8 cellular contexts compared by ENCODE assay signal in genomic region chr21:42991992-42992740, GRCh38. TPM values are rescaled to one million over a fixed set of nuclear protein-coding genes. Genes with fewer than 3 reads are reported as not detected.
DNase-seq lines count a peak whose midpoint lies in the region; ATAC-seq and TF ChIP-seq lines count a peak whose summit lies in the region.

No MANE protein-coding gene starts in this region.

- peaks cover 0 to 4% of the 10 kb centered on the region in 2 donors for H3K36me3 Mint-ChIP-seq in naive B cell
- peaks cover 1% of the 10 kb centered on the region for H3K36me3 Mint-ChIP-seq in activated T-helper 2 cell treated with anti-CD3 and anti-CD28 coated beads, Interferon-gamma antibody, Interleukin-2, Interleukin-4, amounts not matched to agents 10 μg/mL and 5 μg/mL and 100 μg/mL, durations not matched to agents 14 hours and 24 hours and 36 hours (ENCODE audit: low read depth)

- CTCF ChIA-PET in OCI-LY7 (lab: Charles Lee; ENCODE audit: unreplicated experiment), result no interaction called here

- H3K9me3 Mint-ChIP-seq in naive B cell, result no peaks in the 10 kb centered on the region
- H3K9me3 Mint-ChIP-seq in activated T-helper 2 cell treated with anti-CD3 and anti-CD28 coated beads, Interferon-gamma antibody, Interleukin-2, Interleukin-4, amounts not matched to agents 10 μg/mL and 5 μg/mL and 100 μg/mL, durations not matched to agents 14 hours and 24 hours and 36 hours, result peaks cover under 1% of the 10 kb centered on the region

- TF ChIP-seq POLR2A in esophagus muscularis mucosa (IDR thresholded peaks at IDR 0.05; ENCODE audit: low read depth), result no peak

- no peak overlapping the region for H3K4me2 ChIP-seq in OCI-LY7 (ENCODE audit: low read length)

- H3K27ac Mint-ChIP-seq in naive B cell, result peak overlapping the region in 3 of 6 donors; percentile 72 to 77 (median 75)
- no peak overlapping the region for H3K27ac Mint-ChIP-seq in activated T-helper 2 cell treated with anti-CD3 and anti-CD28 coated beads, Interferon-gamma antibody, Interleukin-2, Interleukin-4, amounts not matched to agents 10 μg/mL and 5 μg/mL and 100 μg/mL, durations not matched to agents 14 hours and 24 hours and 36 hours

- ATAC-seq in naive B cell (ENCODE audit: low read depth in 2 of 2), result peak; percentile 82 to 95
- ATAC-seq in HG02840 (IDR thresholded peaks at IDR 0.05; ENCODE audit: low FRiP score, unreplicated experiment), result no peak
- no peak for ATAC-seq in GM21390 (IDR thresholded peaks at IDR 0.05; ENCODE audit: unreplicated experiment)

- H3K9me3 ChIP-seq in OCI-LY7 (ENCODE audit: low read length), result peaks cover 1% of the 10 kb centered on the region
- no peaks in the 10 kb centered on the region for H3K9me3 ChIP-seq in esophagus muscularis mucosa

- no TSS peak for BruUV-seq in OCI-LY7 (replicated peaks; lab: Mats Ljungman, UMichigan)

- peak overlapping the region in 2 of 8 donors; percentile 33 to 35 for H3K4me3 Mint-ChIP-seq in naive B cell
- H3K4me3 Mint-ChIP-seq in activated T-helper 2 cell treated with anti-CD3 and anti-CD28 coated beads, Interferon-gamma antibody, Interleukin-2, Interleukin-4, amounts not matched to agents 10 μg/mL and 5 μg/mL and 100 μg/mL, durations not matched to agents 14 hours and 24 hours and 36 hours (ENCODE audit: low read depth), result no peak overlapping the region

- peaks cover 30% of the 10 kb centered on the region; the same call in 1 of the 2 replicates for H3K79me2 ChIP-seq in OCI-LY7 (ENCODE audit: insufficient read depth, low read depth, low read length)

- 51% methylated on average over 16 of the region's 16 CpGs for WGBS in esophagus muscularis mucosa

- no peak for TF ChIP-seq EP300 in esophagus muscularis mucosa (IDR thresholded peaks at IDR 0.05)

- no peaks in the 10 kb centered on the region for H3K27me3 Mint-ChIP-seq in naive B cell
- no peaks in the 10 kb centered on the region for H3K27me3 Mint-ChIP-seq in activated T-helper 2 cell treated with anti-CD3 and anti-CD28 coated beads, Interferon-gamma antibody, Interleukin-2, Interleukin-4, amounts not matched to agents 10 μg/mL and 5 μg/mL and 100 μg/mL, durations not matched to agents 14 hours and 24 hours and 36 hours (ENCODE audit: low read depth)

- TF ChIP-seq CTCF in OCI-LY7 (conservative IDR thresholded peaks at IDR 0.05; ENCODE audit: low read length) (no peak), esophagus muscularis mucosa (IDR thresholded peaks at IDR 0.05) (no peak)

- H3K4me1 ChIP-seq in OCI-LY7 (ENCODE audit: insufficient read depth, low read length, poor library complexity, severe bottlenecking), result peaks cover 35% of the 10 kb centered on the region
- peaks cover 12 to 26% (median 22%) of the 10 kb centered on the region in 4 donors for H3K4me1 ChIP-seq in esophagus muscularis mucosa

- H4K20me1 ChIP-seq in OCI-LY7 (ENCODE audit: insufficient read depth, low read length), result no peaks in the 10 kb centered on the region

- intact Hi-C loops in OCI-LY7 (cut with micrococcal nuclease; ENCODE audit: unreplicated experiment), result no loop called here
- intact Hi-C loops in esophagus muscularis mucosa (cut with DNase I), result loop anchor here (10.0 kb wide), 1 partner anchor 47 kb away; no protein-coding TSS in a partner anchor
- intact Hi-C loops in activated T-helper 2 cell treated with anti-CD3 and anti-CD28 coated beads, Interferon-gamma antibody, Interleukin-2, Interleukin-4, amounts not matched to agents 10 μg/mL and 5 μg/mL and 100 μg/mL, durations not matched to agents 14 hours and 24 hours and 36 hours (cut with micrococcal nuclease), result no loop called here

- H2AFZ ChIP-seq in OCI-LY7 (ENCODE audit: low read length), result no peak overlapping the region

- H3K4me3 ChIP-seq in OCI-LY7 (ENCODE audit: low read depth, low read length, poor library complexity, severe bottlenecking) (no peak overlapping the region), esophagus muscularis mucosa (no peak overlapping the region)

- H3K27ac ChIP-seq in OCI-LY7 (ENCODE audit: low read depth, low read length, poor library complexity, severe bottlenecking) (no peak overlapping the region), esophagus muscularis mucosa (replicated peaks in 1 of 4) (peak overlapping the region; percentile 64 to 76 (median 71))

- H3K27me3 ChIP-seq in esophagus muscularis mucosa, result no peaks in the 10 kb centered on the region

- H3K36me3 ChIP-seq in OCI-LY7 (ENCODE audit: insufficient read depth, low read length) (peaks cover 15% of the 10 kb centered on the region), esophagus muscularis mucosa (no peaks in the 10 kb centered on the region)

- H3K9me2 ChIP-seq in OCI-LY7 (ENCODE audit: insufficient read depth, low read length), result no peaks in the 10 kb centered on the region

- DNase-seq in AG08396 (ENCODE audit: low spot score) (peak; percentile 89), OCI-LY7 (ENCODE audit: low spot score) (peak; percentile 45), esophagus muscularis mucosa (ENCODE audit: extremely low spot score) (peak; percentile 93), naive B cell (no peak), NCI-H146 treated with DMSO at 0.1 percent for 48 hours (lab: John Stamatoyannopoulos, UW; ENCODE audit: unreplicated experiment) (no peak)
- no peak for DNase-seq in activated T-helper 2 cell treated with anti-CD3 and anti-CD28 coated beads, Interferon-gamma antibody, Interleukin-2, Interleukin-4, amounts not matched to agents 10 μg/mL and 5 μg/mL and 100 μg/mL, durations not matched to agents 14 hours and 24 hours and 36 hours (ENCODE audit: low spot score)

- H3K4me1 Mint-ChIP-seq in naive B cell, result peaks cover 20 to 38% (median 21%) of the 10 kb centered on the region in 3 donors
- peaks cover 11% of the 10 kb centered on the region for H3K4me1 Mint-ChIP-seq in activated T-helper 2 cell treated with anti-CD3 and anti-CD28 coated beads, Interferon-gamma antibody, Interleukin-2, Interleukin-4, amounts not matched to agents 10 μg/mL and 5 μg/mL and 100 μg/mL, durations not matched to agents 14 hours and 24 hours and 36 hours (ENCODE audit: low read depth)

- POLR2A ChIA-PET in OCI-LY7 (lab: Charles Lee), result interaction anchor here (0.7 to 0.9 kb wide), 2 partner anchors 13 to 53 kb away, joined by 3 read pairs; no protein-coding TSS in a partner anchor

RNA-seq across cellular contexts. Expression of gene PKNOX1, which starts 17.8 kb away (rescaled TPM):
- 23.7 and 25.5 TPM in 2 replicates for total RNA-seq in OCI-LY7 (2014; rRNA removed; shearing (Covaris generic))
- total RNA-seq in OCI-LY7 (2022), result 23.4 and 32.9 TPM in 2 replicates
- total RNA-seq in esophagus muscularis mucosa, result 10 to 100 TPM; 10.3 to 18.7 (median 14.3) TPM
- polyA plus RNA-seq in naive B cell (ENCODE audit: low read depth in 6 of 6), result 10 to 100 TPM; 10.8 to 29.5 (median 20.9) TPM
- total RNA-seq in activated T-helper 2 cell treated with anti-CD3 and anti-CD28 coated beads, Interferon-gamma antibody, Interleukin-2, Interleukin-4, amounts not matched to agents 10 μg/mL and 5 μg/mL and 100 μg/mL, durations not matched to agents 14 hours and 24 hours and 36 hours, result 25.6 and 26.9 TPM in 2 replicates

Comparison
In these comparisons a context has a peak if more than half of its experiments do, and no peak if none do; other contexts are left out.
1. DNase-seq: peak in AG08396 (single experiment), OCI-LY7 (single experiment) and esophagus muscularis mucosa (single experiment); none in naive B cell (single experiment), activated T-helper 2 cell treated with anti-CD3 and anti-CD28 coated beads, Interferon-gamma antibody, Interleukin-2, Interleukin-4, amounts not matched to agents 10 μg/mL and 5 μg/mL and 100 μg/mL, durations not matched to agents 14 hours and 24 hours and 36 hours (single experiment) and NCI-H146 treated with DMSO at 0.1 percent for 48 hours (single experiment).
2. ATAC-seq: peak in naive B cell (2 of 2); none in HG02840 (single experiment) and GM21390 (single experiment).